ENCODE assay signal across 1 cellular context in the genomic region with DNA sequence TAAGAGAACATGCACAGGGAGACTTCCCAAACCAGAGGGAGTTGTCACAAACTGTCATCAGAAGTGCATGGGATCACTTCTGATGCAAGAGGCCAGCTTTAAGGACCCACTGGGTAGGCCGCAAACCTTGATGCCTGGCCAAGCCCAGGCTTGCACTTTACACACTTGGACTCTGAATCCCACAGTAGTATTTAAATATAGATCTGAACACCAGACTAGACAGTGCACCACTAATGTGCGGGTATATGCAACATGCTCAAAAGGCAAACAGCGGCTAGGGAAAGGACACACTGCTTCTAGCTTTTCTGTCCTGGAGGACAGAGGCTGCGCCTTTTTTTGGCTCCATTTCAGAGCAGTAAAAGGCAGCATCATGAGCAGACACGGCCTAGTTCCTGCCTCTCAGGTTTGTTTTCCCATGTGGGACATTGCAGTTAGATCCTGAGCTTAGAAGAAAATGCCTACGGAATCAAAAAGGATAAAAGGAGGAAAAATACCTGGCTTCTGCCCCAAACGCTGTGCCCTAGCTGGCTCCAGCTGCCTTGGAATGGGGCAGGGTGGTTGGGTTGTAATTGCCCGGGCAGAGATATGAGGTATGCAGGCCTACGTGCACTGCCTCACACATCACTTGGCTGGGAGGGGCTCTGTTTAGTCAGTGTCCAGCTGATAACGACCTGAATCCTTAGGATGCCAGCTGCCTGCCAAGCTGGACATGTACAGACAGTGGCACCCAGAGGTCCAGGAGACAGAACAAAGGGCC.
TF ChIP-seq lines count a peak whose summit lies in the region.

No MANE protein-coding gene starts in this region.

TF ChIP-seq in H1, 55 proteins besides CTCF, POLR2A, EP300 and RAD21:
- no peak for TF ChIP-seq NRF1 (IDR thresholded peaks at IDR 0.05; ENCODE audit: low read depth, low read length)
- no peak for TF ChIP-seq SRF (IDR thresholded peaks at IDR 0.05; ENCODE audit: low read depth, low read length)
- no peak for TF ChIP-seq RNF2 (IDR thresholded peaks at IDR 0.05; ENCODE audit: borderline replicate concordance, low read depth, low read length, missing control alignments, poor library complexity, severe bottlenecking)
- TF ChIP-seq, protein P1, sequence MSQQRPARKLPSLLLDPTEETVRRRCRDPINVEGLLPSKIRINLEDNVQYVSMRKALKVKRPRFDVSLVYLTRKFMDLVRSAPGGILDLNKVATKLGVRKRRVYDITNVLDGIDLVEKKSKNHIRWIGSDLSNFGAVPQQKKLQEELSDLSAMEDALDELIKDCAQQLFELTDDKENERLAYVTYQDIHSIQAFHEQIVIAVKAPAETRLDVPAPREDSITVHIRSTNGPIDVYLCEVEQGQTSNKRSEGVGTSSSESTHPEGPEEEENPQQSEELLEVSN (IDR thresholded peaks at IDR 0.05): no peak
- TF ChIP-seq KDM1A (IDR thresholded peaks at IDR 0.05; ENCODE audit: borderline replicate concordance, low read length): no peak
- no peak for TF ChIP-seq BCL11A (IDR thresholded peaks at IDR 0.05; ENCODE audit: low read depth in 2 of 2, low read length in 2 of 2)
- no peak for TF ChIP-seq SIX5 (IDR thresholded peaks at IDR 0.05; ENCODE audit: low read depth, low read length)
- TF ChIP-seq CTBP2 (IDR thresholded peaks at IDR 0.05; ENCODE audit: borderline replicate concordance, insufficient read depth, insufficient read length, low read length): no peak
- no peak for TF ChIP-seq ASH2L (IDR thresholded peaks at IDR 0.05; ENCODE audit: low read length)
- TF ChIP-seq, protein P2, sequence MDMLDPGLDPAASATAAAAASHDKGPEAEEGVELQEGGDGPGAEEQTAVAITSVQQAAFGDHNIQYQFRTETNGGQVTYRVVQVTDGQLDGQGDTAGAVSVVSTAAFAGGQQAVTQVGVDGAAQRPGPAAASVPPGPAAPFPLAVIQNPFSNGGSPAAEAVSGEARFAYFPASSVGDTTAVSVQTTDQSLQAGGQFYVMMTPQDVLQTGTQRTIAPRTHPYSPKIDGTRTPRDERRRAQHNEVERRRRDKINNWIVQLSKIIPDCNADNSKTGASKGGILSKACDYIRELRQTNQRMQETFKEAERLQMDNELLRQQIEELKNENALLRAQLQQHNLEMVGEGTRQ (IDR thresholded peaks at IDR 0.05; ENCODE audit: low read length): no peak
- no peak for TF ChIP-seq POLR2AphosphoS5 (IDR thresholded peaks at IDR 0.05; ENCODE audit: low read depth, low read length)
- no peak for TF ChIP-seq SAP30 (IDR thresholded peaks at IDR 0.05; ENCODE audit: insufficient read depth, insufficient replicate concordance, low read length)
- no peak for TF ChIP-seq JUND (IDR thresholded peaks at IDR 0.05; ENCODE audit: low read length)
- TF ChIP-seq RBBP5 (IDR thresholded peaks at IDR 0.05; ENCODE audit: borderline replicate concordance, low read depth, low read length): no peak
